In the genomic region with DNA sequence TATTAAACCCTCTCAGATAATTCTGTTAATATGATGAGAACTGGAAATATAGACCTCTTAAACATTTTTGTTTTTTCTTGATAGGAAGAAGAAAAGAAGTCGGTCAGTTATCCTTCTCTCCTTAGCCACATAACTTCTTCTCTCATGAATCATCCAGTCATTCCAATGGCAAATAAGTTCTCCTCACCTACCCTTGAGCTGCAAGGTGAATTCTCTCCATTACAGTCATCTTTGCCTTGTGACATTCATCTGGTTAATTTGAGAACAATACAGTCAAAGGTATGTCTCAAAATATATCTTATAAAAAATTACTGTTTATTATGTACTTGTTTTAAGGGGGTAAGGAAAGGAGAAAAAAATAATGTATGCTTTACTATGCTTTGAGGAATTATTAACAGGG, we compare ENCODE assay signal across 1 cellular context.
TF ChIP-seq lines count a peak whose summit lies in the region.

No MANE protein-coding gene starts in this region.

TF ChIP-seq in K562, 482 proteins besides CTCF, POLR2A, EP300 and RAD21:
- TF ChIP-seq ZEB2 (IDR thresholded peaks at IDR 0.05) (no peak), TSC22D4 (tag; IDR thresholded peaks at IDR 0.05) (no peak), HMG20B (CRISPR knock-in tag; IDR thresholded peaks at IDR 0.05) (no peak), ZNF184 (CRISPR knock-in tag; IDR thresholded peaks at IDR 0.05) (no peak), ZNF431 (CRISPR knock-in tag; IDR thresholded peaks at IDR 0.05) (no peak), MEF2D (tag; conservative IDR thresholded peaks at IDR 0.05; ENCODE audit: low read depth) (no peak), ZNF778 (CRISPR knock-in tag; IDR thresholded peaks at IDR 0.05) (no peak), SMARCE1 (IDR thresholded peaks at IDR 0.05) (no peak)
- TF ChIP-seq, protein P1, sequence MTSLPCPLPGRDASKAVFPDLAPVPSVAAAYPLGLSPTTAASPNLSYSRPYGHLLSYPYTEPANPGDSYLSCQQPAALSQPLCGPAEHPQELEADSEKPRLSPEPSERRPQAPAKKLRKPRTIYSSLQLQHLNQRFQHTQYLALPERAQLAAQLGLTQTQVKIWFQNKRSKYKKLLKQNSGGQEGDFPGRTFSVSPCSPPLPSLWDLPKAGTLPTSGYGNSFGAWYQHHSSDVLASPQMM (CRISPR knock-in tag; IDR thresholded peaks at IDR 0.05), result no peak
- TF ChIP-seq, protein P2, sequence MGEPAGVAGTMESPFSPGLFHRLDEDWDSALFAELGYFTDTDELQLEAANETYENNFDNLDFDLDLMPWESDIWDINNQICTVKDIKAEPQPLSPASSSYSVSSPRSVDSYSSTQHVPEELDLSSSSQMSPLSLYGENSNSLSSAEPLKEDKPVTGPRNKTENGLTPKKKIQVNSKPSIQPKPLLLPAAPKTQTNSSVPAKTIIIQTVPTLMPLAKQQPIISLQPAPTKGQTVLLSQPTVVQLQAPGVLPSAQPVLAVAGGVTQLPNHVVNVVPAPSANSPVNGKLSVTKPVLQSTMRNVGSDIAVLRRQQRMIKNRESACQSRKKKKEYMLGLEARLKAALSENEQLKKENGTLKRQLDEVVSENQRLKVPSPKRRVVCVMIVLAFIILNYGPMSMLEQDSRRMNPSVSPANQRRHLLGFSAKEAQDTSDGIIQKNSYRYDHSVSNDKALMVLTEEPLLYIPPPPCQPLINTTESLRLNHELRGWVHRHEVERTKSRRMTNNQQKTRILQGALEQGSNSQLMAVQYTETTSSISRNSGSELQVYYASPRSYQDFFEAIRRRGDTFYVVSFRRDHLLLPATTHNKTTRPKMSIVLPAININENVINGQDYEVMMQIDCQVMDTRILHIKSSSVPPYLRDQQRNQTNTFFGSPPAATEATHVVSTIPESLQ (CRISPR knock-in tag; IDR thresholded peaks at IDR 0.05), result no peak
